18 cellular contexts compared by ENCODE assay signal in the genomic region with DNA sequence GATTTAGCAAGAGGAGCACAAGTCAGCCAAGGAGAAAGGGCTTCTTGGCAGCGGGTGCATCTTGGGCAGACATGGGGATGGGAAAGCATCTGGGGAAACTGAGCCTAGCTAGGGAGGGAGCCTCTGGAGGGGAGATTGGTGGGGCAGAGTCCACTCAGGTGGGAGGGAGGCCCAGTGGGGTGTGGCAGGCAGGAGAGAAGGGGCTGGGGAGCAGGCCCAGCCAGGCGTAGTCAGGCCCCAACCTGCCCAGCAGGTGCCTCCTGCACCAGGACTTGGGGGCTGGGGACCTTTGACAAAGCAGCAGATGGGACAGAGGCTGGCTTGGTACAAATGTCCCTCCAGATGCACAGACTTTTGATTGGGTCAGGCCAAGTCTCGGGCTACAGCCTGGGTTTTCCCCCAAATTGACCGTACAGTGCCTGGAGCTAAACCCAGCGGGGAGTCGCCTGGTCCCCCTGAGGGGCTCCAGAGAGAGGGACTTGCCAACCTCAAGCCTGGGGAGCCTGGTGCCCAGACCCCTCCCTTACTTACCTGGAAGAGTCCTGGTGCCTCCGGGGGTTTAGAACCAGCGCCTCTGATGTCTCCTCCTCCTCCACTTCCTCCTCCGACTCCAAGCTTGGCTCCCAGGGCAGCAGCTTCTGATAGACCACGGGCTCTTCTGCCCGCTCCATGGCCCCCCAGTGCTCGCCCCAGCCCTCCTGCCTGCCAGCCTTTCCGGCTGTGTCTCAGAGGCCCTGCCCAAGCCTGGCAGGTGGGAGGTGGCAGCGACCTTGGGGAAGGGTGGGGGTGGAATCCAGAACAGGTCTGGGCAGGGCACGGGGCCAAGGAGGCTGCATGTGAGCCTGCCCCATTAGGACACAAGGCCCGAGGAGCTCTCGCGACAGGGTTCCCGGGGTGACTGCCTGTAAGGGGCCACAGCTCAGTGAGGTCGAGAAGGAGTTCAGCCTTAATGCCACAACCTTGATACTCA. TPM values are rescaled to one million over a fixed set of nuclear protein-coding genes. Genes with fewer than 3 reads are reported as not detected.
DNase-seq lines count a peak whose midpoint lies in the region; ATAC-seq, FAIRE-seq and TF ChIP-seq lines count a peak whose summit lies in the region.
"Had no signal": no experiment of that assay in that cellular context is flagged by ENCODE, and none has a peak within 500 bp of the region (broad histone marks: within the 10 kb centered on the region; RNA-seq: fewer than 3 reads in every experiment).

A gene with protein sequence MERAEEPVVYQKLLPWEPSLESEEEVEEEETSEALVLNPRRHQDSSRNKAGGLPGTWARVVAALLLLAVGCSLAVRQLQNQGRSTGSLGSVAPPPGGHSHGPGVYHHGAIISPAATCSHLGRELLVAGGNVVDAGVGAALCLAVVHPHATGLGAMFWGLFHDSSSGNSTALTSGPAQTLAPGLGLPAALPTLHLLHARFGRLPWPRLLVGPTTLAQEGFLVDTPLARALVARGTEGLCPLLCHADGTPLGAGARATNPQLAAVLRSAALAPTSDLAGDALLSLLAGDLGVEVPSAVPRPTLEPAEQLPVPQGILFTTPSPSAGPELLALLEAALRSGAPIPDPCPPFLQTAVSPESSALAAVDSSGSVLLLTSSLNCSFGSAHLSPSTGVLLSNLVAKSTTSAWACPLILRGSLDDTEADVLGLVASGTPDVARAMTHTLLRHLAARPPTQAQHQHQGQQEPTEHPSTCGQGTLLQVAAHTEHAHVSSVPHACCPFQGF (minus strand): TSS at position 727 of the 970 bp plus-strand sequence. CDS start 56 bp downstream, at position 671.

- intact Hi-C loops in OCI-LY7 (cut with micrococcal nuclease; ENCODE audit: unreplicated experiment), result loop anchor here (5.0 to 10.0 kb wide), 2 partner anchors 145 to 418 kb away; a partner anchor contains a TSS

- H3K36me3 Mint-ChIP-seq in nephron (ENCODE audit: low read depth), result no peaks in the 10 kb centered on the region
- H3K36me3 Mint-ChIP-seq in naive thymus-derived CD8-positive, alpha-beta T cell, result peaks cover 0 to 1% (median 0%) of the 10 kb centered on the region in 3 donors

- no peaks in the 10 kb centered on the region for H3K27me3 Mint-ChIP-seq in nephron (ENCODE audit: low read depth)
- H3K27me3 Mint-ChIP-seq in naive thymus-derived CD8-positive, alpha-beta T cell, result peaks cover 0 to 1% (median 0%) of the 10 kb centered on the region in 5 donors
- H3K27me3 Mint-ChIP-seq: activated CD4-positive, alpha-beta memory T cell treated with anti-CD3 and anti-CD28 coated beads for 36 hours had no signal

- DNase-seq in HTR-8/SVneo (ENCODE audit: insufficient read length, low spot score) (no peak), NCI-H2029 treated with DMSO at 0.1 percent for 48 hours (lab: John Stamatoyannopoulos, UW) (no peak), OCI-LY7 (ENCODE audit: low spot score) (no peak)
- DNase-seq in naive thymus-derived CD8-positive, alpha-beta T cell, result no peak
- DNase-seq in stimulated activated CD4-positive, alpha-beta T cell treated with anti-CD3 and anti-CD28 coated beads, Interleukin-15, amount 100 ng/mL, for 24 hours, result no peak
- DNase-seq: activated CD4-positive, alpha-beta memory T cell treated with anti-CD3 and anti-CD28 coated beads for 36 hours; aorta; cortex of kidney; Kasumi-1; NCI-H2107; NK-92 treated with Interleukin-12 subunit alpha and Interleukin-12 subunit beta, amount 100 ng/mL, for 24 hours had no signal

- no TSS peak for BruUV-seq in OCI-LY7 (replicated peaks; lab: Mats Ljungman, UMichigan)

- peak; percentile 68 for FAIRE-seq in HTR-8/SVneo (lab: Jason Lieb, UNC)

- H3K4me3 ChIP-seq in BLaER1 treated with 17β-estradiol and CSF1 and Interleukin-3, amounts not matched to agents 10 nM and 100 nM, result no peak within 1 kb of the TSS
- H3K4me3 ChIP-seq in esophagus (ENCODE audit: low read depth in 1 of 2, low read length in 2 of 2) (peak within 1 kb of the TSS; percentile 56 to 62), OCI-LY7 (ENCODE audit: low read depth, low read length, poor library complexity, severe bottlenecking) (no peak within 1 kb of the TSS)
- H3K4me3 ChIP-seq: HAP-1, thoracic aorta had no signal

- H3K9me3 Mint-ChIP-seq in nephron, result no peaks in the 10 kb centered on the region
- H3K9me3 Mint-ChIP-seq in naive thymus-derived CD8-positive, alpha-beta T cell, result no peaks in the 10 kb centered on the region
- H3K9me3 Mint-ChIP-seq: activated T-helper 1 cell treated with anti-CD3 and anti-CD28 coated beads, Interleukin-12 subunit alpha, Interleukin-12 subunit beta, Interleukin-2, Interleukin-4 antibody, amounts not matched to agents 30 ng/mL and 10 ng/mL and 1 ng/mL, durations not matched to agents 14 hours and 24 hours and 36 hours had no signal

- H3K4me2 ChIP-seq in BLaER1 treated with 17β-estradiol and CSF1 and Interleukin-3, amounts not matched to agents 10 nM and 100 nM, result peak within 1 kb of the TSS in 8 of 11 experiments; percentile 40 to 79 (median 64); a peak in 17 of 22 replicates
- H3K4me2 ChIP-seq in OCI-LY7 (ENCODE audit: low read length), result no peak within 1 kb of the TSS

- no peaks in the 10 kb centered on the region for H3K36me3 ChIP-seq in BLaER1 treated with 17β-estradiol and CSF1 and Interleukin-3, amounts not matched to agents 10 nM and 100 nM
- H3K36me3 ChIP-seq in esophagus (ENCODE audit: control insufficient read depth in 2 of 2, insufficient read depth in 2 of 2, low read length in 1 of 2), result peaks cover 0 to 11% of the 10 kb centered on the region in 2 donors
- H3K36me3 ChIP-seq in OCI-LY7 (ENCODE audit: insufficient read depth, low read length), result no peaks in the 10 kb centered on the region
- H3K36me3 ChIP-seq: HAP-1, thoracic aorta had no signal

- H3K9me2 ChIP-seq in OCI-LY7 (ENCODE audit: insufficient read depth, low read length), result no peaks in the 10 kb centered on the region

- H3K4me1 ChIP-seq in BLaER1 treated with 17β-estradiol and CSF1 and Interleukin-3, amounts not matched to agents 10 nM and 100 nM, result peaks cover 16 to 56% (median 47%) of the 10 kb centered on the region in 10 experiments
- peaks cover 2 to 15% of the 10 kb centered on the region in 2 donors for H3K4me1 ChIP-seq in esophagus (ENCODE audit: control insufficient read depth in 2 of 2, insufficient read depth in 2 of 2, low read length in 1 of 2)
- H3K4me1 ChIP-seq in OCI-LY7 (ENCODE audit: insufficient read depth, low read length, poor library complexity, severe bottlenecking), result peaks cover 38% of the 10 kb centered on the region

- no peak for ATAC-seq in naive thymus-derived CD8-positive, alpha-beta T cell

- no peak within 1 kb of the TSS for H3K27ac ChIP-seq in BLaER1 treated with 17β-estradiol and CSF1 and Interleukin-3, amounts not matched to agents 10 nM and 100 nM
- H3K27ac ChIP-seq in esophagus (ENCODE audit: low read depth in 2 of 2, low read length in 1 of 2), result peak within 1 kb of the TSS; percentile 66 to 85
- H3K27ac ChIP-seq in OCI-LY7 (ENCODE audit: low read depth, low read length, poor library complexity, severe bottlenecking), result no peak within 1 kb of the TSS
- H3K27ac ChIP-seq: HL-60 had no signal

- no peaks in the 10 kb centered on the region for H3K27me3 ChIP-seq in BLaER1 treated with 17β-estradiol and CSF1 and Interleukin-3, amounts not matched to agents 10 nM and 100 nM
- H3K27me3 ChIP-seq in esophagus (ENCODE audit: control insufficient read depth in 1 of 2, insufficient read depth in 2 of 2, low read length in 2 of 2), result no peaks in the 10 kb centered on the region

- POLR2A ChIA-PET in OCI-LY7 (lab: Charles Lee), result no interaction called here
- POLR2A ChIA-PET in naive thymus-derived CD8-positive, alpha-beta T cell (lab: Charles Lee), result interaction anchor here (0.5 kb wide), 1 partner anchor 417 kb away, joined by 3 read pairs; no protein-coding TSS in a partner anchor

- no peaks in the 10 kb centered on the region for H4K20me1 ChIP-seq in BLaER1 treated with 17β-estradiol and CSF1 and Interleukin-3, amounts not matched to agents 10 nM and 100 nM
- no peaks in the 10 kb centered on the region for H4K20me1 ChIP-seq in OCI-LY7 (ENCODE audit: insufficient read depth, low read length)

- no peak within 1 kb of the TSS for H2AFZ ChIP-seq in OCI-LY7 (ENCODE audit: low read length)

- H3K9me3 ChIP-seq in BLaER1 treated with 17β-estradiol and CSF1 and Interleukin-3, amounts not matched to agents 10 nM and 100 nM (replicated peaks in 1 of 11), result no peaks in the 10 kb centered on the region
- H3K9me3 ChIP-seq in esophagus (ENCODE audit: control insufficient read depth in 2 of 2, insufficient read depth in 1 of 2, low read depth in 1 of 2, low read length in 1 of 2) (no peaks in the 10 kb centered on the region), OCI-LY7 (ENCODE audit: low read length) (no peaks in the 10 kb centered on the region)
- H3K9me3 ChIP-seq: HAP-1, thoracic aorta had no signal

- H3K27ac Mint-ChIP-seq in nephron, result peak within 1 kb of the TSS; percentile 17 to 47 (median 23)
- H3K27ac Mint-ChIP-seq in naive thymus-derived CD8-positive, alpha-beta T cell, result no peak within 1 kb of the TSS
- H3K27ac Mint-ChIP-seq: activated CD4-positive, alpha-beta memory T cell treated with anti-CD3 and anti-CD28 coated beads for 36 hours had no signal

- TF ChIP-seq CTCF in nephron (IDR thresholded peaks at IDR 0.05; ENCODE audit: unreplicated experiment in 3 of 3) (no peak), OCI-LY7 (conservative IDR thresholded peaks at IDR 0.05; ENCODE audit: low read length) (no peak)

- peaks cover under 1% of the 10 kb centered on the region; the same call in 1 of the 2 replicates for H3K79me2 ChIP-seq in OCI-LY7 (ENCODE audit: insufficient read depth, low read depth, low read length)

- peaks cover 19% of the 10 kb centered on the region for H3K4me1 Mint-ChIP-seq in nephron
- peaks cover 12 to 28% (median 26%) of the 10 kb centered on the region in 4 donors for H3K4me1 Mint-ChIP-seq in naive thymus-derived CD8-positive, alpha-beta T cell

- H3K9ac ChIP-seq in BLaER1 treated with 17β-estradiol and CSF1 and Interleukin-3, amounts not matched to agents 10 nM and 100 nM, result 0 out of 22 replicates have a peak within 1 kb of the TSS, but pooled peaks of 2 of the 11 experiments have one; percentile 5 to 7

- peak within 1 kb of the TSS in 1 of 3 experiments; percentile 10 for H3K4me3 Mint-ChIP-seq in nephron
- no peak within 1 kb of the TSS for H3K4me3 Mint-ChIP-seq in naive thymus-derived CD8-positive, alpha-beta T cell
- H3K4me3 Mint-ChIP-seq: activated CD4-positive, alpha-beta memory T cell treated with anti-CD3 and anti-CD28 coated beads for 36 hours; activated T-helper 1 cell treated with anti-CD3 and anti-CD28 coated beads, Interleukin-12 subunit alpha, Interleukin-12 subunit beta, Interleukin-2, Interleukin-4 antibody, amounts not matched to agents 30 ng/mL and 10 ng/mL and 1 ng/mL, durations not matched to agents 14 hours and 24 hours and 36 hours had no signal

- 55 to 59% methylated on average over 20 of the region's 20 CpGs for WGBS in esophagus, 2 donors

- CTCF ChIA-PET in OCI-LY7 (lab: Charles Lee; ENCODE audit: unreplicated experiment), result no interaction called here

RNA-seq across cellular contexts. Expression of the gene that starts here (rescaled TPM):
- polyA plus RNA-seq in esophagus, result 10 to 100 TPM; 49.5 to 72.3 TPM
- total RNA-seq in OCI-LY7 (2014; rRNA removed; shearing (Covaris generic)), result not detected in 2 replicates
- total RNA-seq in OCI-LY7 (2022), result not detected in 2 replicates
- not detected for total RNA-seq in naive thymus-derived CD8-positive, alpha-beta T cell
- polyA plus RNA-seq in naive thymus-derived CD8-positive, alpha-beta T cell, result not detected
- total RNA-seq: activated CD4-positive, alpha-beta memory T cell treated with anti-CD3 and anti-CD28 coated beads for 36 hours; activated T-helper 1 cell treated with anti-CD3 and anti-CD28 coated beads, Interleukin-12 subunit alpha, Interleukin-12 subunit beta, Interleukin-2, Interleukin-4 antibody, amounts not matched to agents 30 ng/mL and 10 ng/mL and 1 ng/mL, durations not matched to agents 14 hours and 24 hours and 36 hours; aorta; thoracic aorta had no signal

Comparison
In these comparisons a context has a peak if more than half of its experiments do, and no peak if none do; other contexts are left out.
1. RNA of the gene that starts here (polyA plus RNA-seq): 49.5 to 72.3 TPM in esophagus; not detected in naive thymus-derived CD8-positive, alpha-beta T cell; every median in the first group is over 10 times any median in the second.
2. H3K27ac ChIP-seq: peak in esophagus (2 of 2); none in BLaER1 treated with 17β-estradiol and CSF1 and Interleukin-3, amounts not matched to agents 10 nM and 100 nM (0 of 11) and OCI-LY7 (single experiment).
3. H3K4me3 ChIP-seq: peak in esophagus (2 of 2); none in BLaER1 treated with 17β-estradiol and CSF1 and Interleukin-3, amounts not matched to agents 10 nM and 100 nM (0 of 10) and OCI-LY7 (single experiment).
4. H3K27ac Mint-ChIP-seq: peak in nephron (3 of 3); none in naive thymus-derived CD8-positive, alpha-beta T cell (0 of 10).